ENCODE assay signal across 8 cellular contexts in the genomic region with DNA sequence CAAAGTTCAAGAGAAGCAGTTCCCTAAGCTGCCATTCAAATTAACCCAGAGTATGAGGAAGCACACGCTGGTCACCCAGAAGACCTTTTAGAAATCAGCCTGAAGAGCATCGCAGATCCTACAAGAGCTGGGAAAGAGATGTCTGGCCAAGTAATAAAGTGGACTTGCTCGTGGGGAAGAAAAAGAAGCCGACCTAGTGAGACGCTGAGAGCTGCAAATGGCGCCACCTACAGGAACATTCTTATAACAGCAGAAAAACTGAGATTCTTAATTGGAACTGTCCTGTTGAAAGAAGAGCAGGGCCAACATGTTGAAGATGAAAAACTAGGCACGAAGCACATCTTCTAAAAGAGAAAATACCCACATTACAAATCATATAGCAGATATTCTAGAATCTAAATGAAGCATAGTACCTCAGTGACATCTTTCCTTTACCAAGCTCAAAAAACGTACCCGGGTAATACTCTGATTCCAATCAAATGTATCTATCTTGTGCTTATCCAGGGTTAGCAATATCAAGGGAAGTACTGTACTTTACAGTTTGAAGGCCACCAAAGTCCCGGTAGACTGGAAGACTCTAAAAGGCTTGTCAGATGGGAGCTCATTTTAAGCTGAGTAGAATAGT. TPM values are rescaled to one million over a fixed set of nuclear protein-coding genes. Genes with fewer than 3 reads are reported as not detected.
A peak's percentile ranks its signal among the peaks of the same experiment; 100 is the strongest.
DNase-seq lines count a peak whose midpoint lies in the region; ATAC-seq and TF ChIP-seq lines count a peak whose summit lies in the region.

No MANE protein-coding gene starts in this region.

- no peak overlapping the region for H3K27ac ChIP-seq in skeletal muscle tissue (ENCODE audit: low read depth, low read length)

- no peaks in the 10 kb centered on the region for H3K9me3 ChIP-seq in skeletal muscle tissue (ENCODE audit: control insufficient read depth in 3 of 3, low read length in 3 of 3)

- peaks cover 34% of the 10 kb centered on the region for H3K4me1 Mint-ChIP-seq in T-helper 1 cell treated with Interleukin-12 subunit alpha and Interleukin-12 subunit beta and Interleukin-4 antibody, amounts not matched to agents 30 μg/mL and 1 μg/mL, for 36 hours (ENCODE audit: low read depth)
- H3K4me1 Mint-ChIP-seq in MCF 10A (ENCODE audit: insufficient read depth, unreplicated experiment): peaks cover 16% of the 10 kb centered on the region
- peaks cover 18 to 37% of the 10 kb centered on the region in 2 donors for H3K4me1 Mint-ChIP-seq in immature natural killer cell

- H3K4me1 ChIP-seq in skeletal muscle tissue (ENCODE audit: control insufficient read depth in 3 of 3, insufficient read depth in 3 of 3, low read length in 3 of 3): peaks cover 0 to 11% (median under 1%) of the 10 kb centered on the region in 3 donors

- no peaks in the 10 kb centered on the region for H3K36me3 ChIP-seq in skeletal muscle tissue (ENCODE audit: control insufficient read depth in 3 of 3, insufficient read depth in 3 of 3, low read length in 3 of 3)

- H3K27me3 Mint-ChIP-seq in T-helper 1 cell treated with Interleukin-12 subunit alpha and Interleukin-12 subunit beta and Interleukin-4 antibody, amounts not matched to agents 30 μg/mL and 1 μg/mL, for 36 hours (ENCODE audit: low read depth): no peaks in the 10 kb centered on the region
- H3K27me3 Mint-ChIP-seq in MCF 10A (ENCODE audit: insufficient read depth, unreplicated experiment) (no peaks in the 10 kb centered on the region), immature natural killer cell (ENCODE audit: low read depth in 3 of 3) (peaks cover 8 to 20% (median 9%) of the 10 kb centered on the region in 3 donors)

- CTCF ChIA-PET in MCF 10A (lab: Yijun Ruan, JAX): interaction anchor here (0.5 to 4.9 kb wide), 90 partner anchors 9 to 840 kb away, joined by 3 to 64 read pairs (median 4); a partner anchor contains a TSS

- H3K36me3 Mint-ChIP-seq in T-helper 1 cell treated with Interleukin-12 subunit alpha and Interleukin-12 subunit beta and Interleukin-4 antibody, amounts not matched to agents 30 μg/mL and 1 μg/mL, for 36 hours (ENCODE audit: low read depth): no peaks in the 10 kb centered on the region
- H3K36me3 Mint-ChIP-seq in MCF 10A (ENCODE audit: insufficient read depth, unreplicated experiment): no peaks in the 10 kb centered on the region
- H3K36me3 Mint-ChIP-seq in immature natural killer cell: no peaks in the 10 kb centered on the region

- H3K4me3 ChIP-seq in skeletal muscle tissue (ENCODE audit: low read length in 3 of 3): peak overlapping the region in 2 of 3 donors; percentile 22 to 52

- peak overlapping the region; percentile 13 for H3K4me3 Mint-ChIP-seq in T-helper 1 cell treated with Interleukin-12 subunit alpha and Interleukin-12 subunit beta and Interleukin-4 antibody, amounts not matched to agents 30 μg/mL and 1 μg/mL, for 36 hours
- H3K4me3 Mint-ChIP-seq in MCF 10A (ENCODE audit: unreplicated experiment): no peak overlapping the region
- no peak overlapping the region for H3K4me3 Mint-ChIP-seq in immature natural killer cell

- H3K9me3 Mint-ChIP-seq in T-helper 1 cell treated with Interleukin-12 subunit alpha and Interleukin-12 subunit beta and Interleukin-4 antibody, amounts not matched to agents 30 μg/mL and 1 μg/mL, for 36 hours: no peaks in the 10 kb centered on the region
- H3K9me3 Mint-ChIP-seq in MCF 10A (ENCODE audit: unreplicated experiment) (no peaks in the 10 kb centered on the region), immature natural killer cell (peaks cover 0 to 2% (median 0%) of the 10 kb centered on the region in 6 donors)

- peak; percentile 65 for DNase-seq in AG08396 (ENCODE audit: low spot score)
- peak; percentile 56 for DNase-seq in NCI-H146 treated with DMSO at 0.1 percent for 48 hours (lab: John Stamatoyannopoulos, UW; ENCODE audit: unreplicated experiment)
- peak; percentile 84 for DNase-seq in MCF 10A (ENCODE audit: unreplicated experiment)
- peak; percentile 51 to 65 (median 65) for DNase-seq in immature natural killer cell

- H3K27ac Mint-ChIP-seq in T-helper 1 cell treated with Interleukin-12 subunit alpha and Interleukin-12 subunit beta and Interleukin-4 antibody, amounts not matched to agents 30 μg/mL and 1 μg/mL, for 36 hours: no peak overlapping the region
- H3K27ac Mint-ChIP-seq in MCF 10A (ENCODE audit: low read depth, unreplicated experiment) (no peak overlapping the region), immature natural killer cell (no peak overlapping the region)

- BruUV-seq in MCF 10A (replicated peaks; lab: Mats Ljungman, UMichigan): no TSS peak

- no peaks in the 10 kb centered on the region for H3K27me3 ChIP-seq in skeletal muscle tissue (ENCODE audit: control insufficient read depth in 3 of 3, insufficient read depth in 3 of 3, low read length in 3 of 3)

- intact Hi-C loops in MCF 10A (cut with micrococcal nuclease): loop anchor here (1.0 to 10.0 kb wide), 8 partner anchors 58 to 602 kb away; a partner anchor contains a TSS

- no peak overlapping the region for H3K9ac ChIP-seq in skeletal muscle tissue (ENCODE audit: low read depth in 1 of 3, low read length in 3 of 3)

- peak; percentile 62 for TF ChIP-seq CTCF in MCF 10A (IDR thresholded peaks at IDR 0.05; ENCODE audit: unreplicated experiment)

- POLR2A ChIA-PET in MCF 10A (lab: Yijun Ruan, JAX): interaction anchor here (0.7 to 1.9 kb wide), 7 partner anchors 16 to 86 kb away, joined by 3 to 14 read pairs (median 3); no protein-coding TSS in a partner anchor

- ATAC-seq in GM18867 (IDR thresholded peaks at IDR 0.05; ENCODE audit: unreplicated experiment) (peak; percentile 71), GM18909 (IDR thresholded peaks at IDR 0.05; ENCODE audit: poor library complexity, unreplicated experiment) (no peak)

RNA-seq across cellular contexts. Expression of a gene that starts 3.9 kb away (rescaled TPM):
- total RNA-seq in MCF 10A (2022): 38.1 and 38.2 TPM in 2 replicates
- 1 to 10 TPM; 4.5 to 7.4 (median 5.1) TPM for polyA plus RNA-seq in immature natural killer cell
- total RNA-seq in skeletal muscle tissue: 16.2 TPM
